Comparison of ENCODE assay signal across 10 cellular contexts in the genomic region with DNA sequence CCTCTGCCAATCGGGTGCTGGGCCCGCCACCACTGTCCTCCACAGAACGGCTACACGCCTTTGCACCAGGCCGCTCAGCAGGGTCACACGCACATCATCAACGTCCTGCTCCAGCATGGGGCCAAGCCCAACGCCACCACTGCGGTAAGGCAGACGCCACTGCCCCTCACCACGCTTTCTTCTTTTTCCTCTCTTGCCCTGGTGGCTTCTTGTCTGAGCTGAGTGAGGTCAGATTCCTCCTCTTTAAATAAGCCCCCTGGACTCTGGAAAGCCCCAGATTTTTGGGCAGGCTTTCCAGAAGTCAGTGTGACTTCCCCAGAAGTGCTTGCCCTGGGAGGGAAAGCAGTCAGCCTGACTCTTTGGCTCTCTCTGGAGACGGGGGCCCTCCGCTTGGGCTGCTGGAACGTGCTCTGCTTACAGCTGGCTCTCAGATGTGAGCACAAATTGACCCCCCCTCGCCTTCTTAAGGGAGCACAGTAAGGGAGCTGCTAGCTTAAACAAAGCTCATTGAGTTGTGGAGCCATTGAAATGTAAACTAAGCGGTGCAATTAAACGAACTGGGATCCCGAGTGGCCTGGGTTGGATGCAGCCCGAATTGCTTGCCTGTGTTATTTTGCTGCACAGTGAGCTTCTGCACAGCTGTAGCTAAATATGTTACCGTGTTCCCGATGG.
A peak's percentile ranks its signal among the peaks of the same experiment; 100 is the strongest.
DNase-seq lines count a peak whose midpoint lies in the region; ATAC-seq and TF ChIP-seq lines count a peak whose summit lies in the region.
"Had no signal": no experiment of that assay in that cellular context is flagged by ENCODE, and none has a peak within 500 bp of the region (broad histone marks: within the 10 kb centered on the region; RNA-seq: fewer than 3 reads in every experiment).

No MANE protein-coding gene starts in this region.

- no peak for TF ChIP-seq POLR2A in gastroesophageal sphincter (IDR thresholded peaks at IDR 0.05)

- CTCF ChIA-PET in T-cell (lab: Charles Lee) = interaction anchor here in 1 of 2 donors (0.6 kb wide), 1 partner anchor 63 kb away, joined by 3 read pairs; no protein-coding TSS in a partner anchor

- H3K27me3 ChIP-seq in gastroesophageal sphincter (no peaks in the 10 kb centered on the region), neuron (ENCODE audit: insufficient read depth, low read length) (no peaks in the 10 kb centered on the region), foreskin keratinocyte (peaks cover 9% of the 10 kb centered on the region)

- H3K27ac Mint-ChIP-seq in T-cell = no peak overlapping the region

- DNase-seq in Right ventricle myocardium inferior (ENCODE audit: missing footprints) = peak; percentile 72
- no peak for DNase-seq in cardiac septum (ENCODE audit: low spot score)
- no peak for DNase-seq in activated T-cell treated with anti-CD3 and anti-CD28 coated beads, Interleukin-2, amount 50 U/mL, for 1 hour
- DNase-seq in T-cell = no peak
- DNase-seq in foreskin keratinocyte = no peak
- DNase-seq: AML-193 had no signal

- no peaks in the 10 kb centered on the region for H3K36me3 Mint-ChIP-seq in T-cell

- TF ChIP-seq CTCF in gastroesophageal sphincter (IDR thresholded peaks at IDR 0.05) (no peak), foreskin keratinocyte (conservative IDR thresholded peaks at IDR 0.05) (no peak)

- H3K9me3 ChIP-seq in gastroesophageal sphincter = no peaks in the 10 kb centered on the region
- no peaks in the 10 kb centered on the region for H3K9me3 ChIP-seq in neuron (ENCODE audit: low read length)

- WGBS in gastroesophageal sphincter (ENCODE audit: low coverage in 1 of 2), 2 donors = 13 to 28% methylated on average over 9 to 17 of the region's 21 CpGs

- peak overlapping the region; percentile 55 for H2AFZ ChIP-seq in neuron (ENCODE audit: low read depth, low read length)

- H3K4me3 Mint-ChIP-seq in T-cell = no peak overlapping the region
- H3K4me3 Mint-ChIP-seq: central memory CD8-positive, alpha-beta T cell had no signal

- H3K27me3 Mint-ChIP-seq in T-cell = peaks cover 3 to 12% of the 10 kb centered on the region in 2 donors

- H3K4me3 ChIP-seq in gastroesophageal sphincter (peak overlapping the region; percentile 32 to 59), neuron (ENCODE audit: low read length) (peak overlapping the region; percentile 47)

- TF ChIP-seq EP300 in gastroesophageal sphincter (IDR thresholded peaks at IDR 0.05) = no peak

- intact Hi-C loops in Right ventricle myocardium inferior (cut with DNase I) = no loop called here
- intact Hi-C loops in cardiac septum (cut with DNase I) = no loop called here

- H3K36me3 ChIP-seq in gastroesophageal sphincter = peaks cover 0 to 8% of the 10 kb centered on the region in 2 donors
- H3K36me3 ChIP-seq in neuron (ENCODE audit: insufficient read depth, low read length) = no peaks in the 10 kb centered on the region

- no peaks in the 10 kb centered on the region for H3K9me3 Mint-ChIP-seq in T-cell
- H3K9me3 Mint-ChIP-seq: central memory CD8-positive, alpha-beta T cell had no signal

- ATAC-seq in Right ventricle myocardium inferior = peak; percentile 75
- peak; percentile 62 for ATAC-seq in gastroesophageal sphincter
- no peak for ATAC-seq in HG02798 (IDR thresholded peaks at IDR 0.05; ENCODE audit: poor library complexity, unreplicated experiment)
- ATAC-seq in T-cell (replicated peaks in 1 of 4) = no peak
- no peak for ATAC-seq in foreskin keratinocyte

- peaks cover 0 to 60% (median 6%) of the 10 kb centered on the region in 3 donors for H3K4me1 ChIP-seq in gastroesophageal sphincter
- peaks cover 65% of the 10 kb centered on the region for H3K4me1 ChIP-seq in neuron (ENCODE audit: insufficient read depth, low read length)
- no peaks in the 10 kb centered on the region for H3K4me1 ChIP-seq in foreskin keratinocyte

- no peaks in the 10 kb centered on the region for H3K4me1 Mint-ChIP-seq in T-cell
- H3K4me1 Mint-ChIP-seq: central memory CD8-positive, alpha-beta T cell had no signal

- H3K27ac ChIP-seq in gastroesophageal sphincter = peak overlapping the region; percentile 64 to 83 (median 75)
- H3K27ac ChIP-seq in foreskin keratinocyte = no peak overlapping the region

- POLR2A ChIA-PET in T-cell (lab: Charles Lee) = no interaction called here

Comparison
In these comparisons a context has a peak if more than half of its experiments do, and no peak if none do; other contexts are left out.
1. ATAC-seq: peak in Right ventricle myocardium inferior (single experiment) and gastroesophageal sphincter (single experiment); none in HG02798 (single experiment), T-cell (0 of 4) and foreskin keratinocyte (single experiment).